9 cellular contexts compared by ENCODE assay signal in genomic region chr20:53331151-53331973, GRCh38.
DNase-seq lines count a peak whose midpoint lies in the region; ATAC-seq and TF ChIP-seq lines count a peak whose summit lies in the region.
"Had no signal": no experiment of that assay in that cellular context is flagged by ENCODE, and none has a peak within 500 bp of the region (broad histone marks: within the 10 kb centered on the region; RNA-seq: fewer than 3 reads in every experiment).

No MANE protein-coding gene starts in this region.

- peaks cover 2% of the 10 kb centered on the region for H3K9me3 Mint-ChIP-seq in glutamatergic neuron (ENCODE audit: unreplicated experiment)
- no peaks in the 10 kb centered on the region for H3K9me3 Mint-ChIP-seq in activated CD8-positive, alpha-beta T cell treated with anti-CD3 and anti-CD28 coated beads for 36 hours

- H3K4me3 ChIP-seq in SJCRH30 (no peak overlapping the region), upper lobe of right lung (no peak overlapping the region)

- peaks cover 4% of the 10 kb centered on the region for H3K36me3 Mint-ChIP-seq in glutamatergic neuron (ENCODE audit: unreplicated experiment)
- H3K36me3 Mint-ChIP-seq in activated CD8-positive, alpha-beta T cell treated with anti-CD3 and anti-CD28 coated beads for 36 hours (ENCODE audit: low read depth), result no peaks in the 10 kb centered on the region

- H3K4me1 ChIP-seq in SJCRH30 (peaks cover 7% of the 10 kb centered on the region; the same call in 1 of the 2 replicates), upper lobe of right lung (peaks cover 4% of the 10 kb centered on the region)

- POLR2A ChIA-PET in activated CD8-positive, alpha-beta T cell treated with anti-CD3 and anti-CD28 coated beads for 36 hours (lab: Charles Lee), result no interaction called here

- DNase-seq in SIG-M5 treated with dmso at 0.1 percent for 504 hours (lab: John Stamatoyannopoulos, UW; ENCODE audit: unreplicated experiment), result peak; percentile 28
- DNase-seq in SIG-M5 (lab: John Stamatoyannopoulos, UW), result no peak
- DNase-seq in SJCRH30, result peak; percentile 32 to 54
- no peak for DNase-seq in glutamatergic neuron
- peak; percentile 26 for DNase-seq in stromal cell of bone marrow (ENCODE audit: low read depth)
- no peak for DNase-seq in activated CD8-positive, alpha-beta T cell treated with anti-CD3 and anti-CD28 coated beads for 36 hours
- DNase-seq in upper lobe of right lung, result no peak
- DNase-seq in C1 segment of cervical spinal cord (lab: John Stamatoyannopoulos, UW), result no peak
- DNase-seq: GOT3 had no signal

- H3K27me3 Mint-ChIP-seq in glutamatergic neuron (ENCODE audit: unreplicated experiment), result peaks cover 2% of the 10 kb centered on the region
- no peaks in the 10 kb centered on the region for H3K27me3 Mint-ChIP-seq in activated CD8-positive, alpha-beta T cell treated with anti-CD3 and anti-CD28 coated beads for 36 hours

- H3K4me3 Mint-ChIP-seq in glutamatergic neuron (ENCODE audit: unreplicated experiment), result no peak overlapping the region
- H3K4me3 Mint-ChIP-seq in activated CD8-positive, alpha-beta T cell treated with anti-CD3 and anti-CD28 coated beads for 36 hours, result no peak overlapping the region

- H3K36me3 ChIP-seq in SJCRH30 (no peaks in the 10 kb centered on the region), upper lobe of right lung (no peaks in the 10 kb centered on the region)

- CTCF ChIA-PET in activated CD8-positive, alpha-beta T cell treated with anti-CD3 and anti-CD28 coated beads for 36 hours (lab: Charles Lee), result no interaction called here

- peaks cover 20% of the 10 kb centered on the region for H3K4me1 Mint-ChIP-seq in glutamatergic neuron (ENCODE audit: low read depth, unreplicated experiment)
- H3K4me1 Mint-ChIP-seq in activated CD8-positive, alpha-beta T cell treated with anti-CD3 and anti-CD28 coated beads for 36 hours (ENCODE audit: low read depth), result no peaks in the 10 kb centered on the region

- peak overlapping the region; percentile 86 for H3K27ac Mint-ChIP-seq in glutamatergic neuron (ENCODE audit: unreplicated experiment)
- no peak overlapping the region for H3K27ac Mint-ChIP-seq in activated CD8-positive, alpha-beta T cell treated with anti-CD3 and anti-CD28 coated beads for 36 hours

- H3K9me3 ChIP-seq in SJCRH30 (replicated peaks), result no peaks in the 10 kb centered on the region
- no peaks in the 10 kb centered on the region for H3K9me3 ChIP-seq in upper lobe of right lung

- H3K27ac ChIP-seq in SJCRH30 (no peak overlapping the region), upper lobe of right lung (no peak overlapping the region)

- no peak for ATAC-seq in activated CD8-positive, alpha-beta T cell treated with anti-CD3 and anti-CD28 coated beads for 36 hours
- ATAC-seq in upper lobe of right lung, result no peak

- TF ChIP-seq CTCF in glutamatergic neuron (IDR thresholded peaks at IDR 0.05; ENCODE audit: partially characterized antibody, unreplicated experiment) (no peak), upper lobe of right lung (IDR thresholded peaks at IDR 0.05) (no peak)
- no peak for TF ChIP-seq CTCF in activated CD8-positive, alpha-beta T cell treated with anti-CD3 and anti-CD28 coated beads for 36 hours (IDR thresholded peaks at IDR 0.05)

- H3K27me3 ChIP-seq in SJCRH30 (no peaks in the 10 kb centered on the region; the same call in 1 of the 2 replicates), upper lobe of right lung (no peaks in the 10 kb centered on the region)

- intact Hi-C loops in activated CD8-positive, alpha-beta T cell treated with anti-CD3 and anti-CD28 coated beads for 36 hours (cut with micrococcal nuclease), result no loop called here
- intact Hi-C loops in upper lobe of right lung (cut with DNase I), result no loop called here

Comparison
In these comparisons a context has a peak if more than half of its experiments do, and no peak if none do; other contexts are left out.
1. DNase-seq: peak in SIG-M5 treated with dmso at 0.1 percent for 504 hours (single experiment), SJCRH30 (2 of 2) and stromal cell of bone marrow (single experiment); none in SIG-M5 (single experiment), glutamatergic neuron (single experiment), activated CD8-positive, alpha-beta T cell treated with anti-CD3 and anti-CD28 coated beads for 36 hours (single experiment), upper lobe of right lung (single experiment) and C1 segment of cervical spinal cord (0 of 14).